In genomic region chr19:5804516-5805464, GRCh38 we compare ENCODE assay signal across 8 cellular contexts. TPM values are rescaled to one million over a fixed set of nuclear protein-coding genes. Genes with fewer than 3 reads are reported as not detected.
A peak's percentile ranks its signal among the peaks of the same experiment; 100 is the strongest.
DNase-seq lines count a peak whose midpoint lies in the region; ATAC-seq, FAIRE-seq and TF ChIP-seq lines count a peak whose summit lies in the region.

Gene NRTN (plus strand): TSS chr19:5805067. CDS start chr19:5824166, 19,099 bp downstream.

- peak within 1 kb of the TSS; percentile 48 for H3K27ac Mint-ChIP-seq in activated T-cell treated with anti-CD3 and anti-CD28 coated beads, Interleukin-2, amount 50 U/mL, for 72 hours

- peaks cover 29% of the 10 kb centered on the region for H3K27me3 Mint-ChIP-seq in activated T-cell treated with anti-CD3 and anti-CD28 coated beads, Interleukin-2, amount 50 U/mL, for 72 hours (ENCODE audit: low read depth)

- H3K4me2 ChIP-seq in skeletal muscle satellite cell (ENCODE audit: low read length), result peak within 1 kb of the TSS; percentile 84

- FAIRE-seq in D721Med (lab: Jason Lieb, UNC), result no peak

- H3K4me1 ChIP-seq in skeletal muscle satellite cell (ENCODE audit: control insufficient read depth, insufficient read depth, low read length), result peaks cover 6% of the 10 kb centered on the region

- intact Hi-C loops in cardiac septum (cut with DNase I), result loop anchor here (1.0 to 5.0 kb wide), 2 partner anchors 88 to 163 kb away; no protein-coding TSS in a partner anchor

- peak within 1 kb of the TSS; percentile 90 to 92 for H3K4me3 Mint-ChIP-seq in activated T-cell treated with anti-CD3 and anti-CD28 coated beads, Interleukin-2, amount 50 U/mL, for 72 hours

- peak within 1 kb of the TSS; percentile 61 for H3K4me3 ChIP-seq in skeletal muscle satellite cell (ENCODE audit: low read length)

- ATAC-seq in activated T-cell treated with anti-CD3 and anti-CD28 coated beads, Interleukin-2, amount 50 U/mL, for 72 hours (replicated peaks in 1 of 2), result peak; percentile 39 to 43
- ATAC-seq in GM18907 (IDR thresholded peaks at IDR 0.05; ENCODE audit: unreplicated experiment), result no peak

- no peaks in the 10 kb centered on the region for H3K9me3 ChIP-seq in skeletal muscle satellite cell (replicated peaks; ENCODE audit: low read length)

- DNase-seq in D721Med (ENCODE audit: insufficient read length, low spot score), result peak; percentile 74
- DNase-seq in NCI-H2196 (lab: John Stamatoyannopoulos, UW; ENCODE audit: unreplicated experiment), result peak; percentile 64
- DNase-seq in activated T-cell treated with anti-CD3 and anti-CD28 coated beads, Interleukin-2, amount 50 U/mL, for 72 hours, result peak; percentile 56 to 62
- no peak for DNase-seq in cardiac septum (ENCODE audit: low spot score)
- DNase-seq in cortex of kidney (lab: John Stamatoyannopoulos, UW), result no peak
- no peak for DNase-seq in NCI-H524 treated with DMSO at 0.1 percent for 48 hours (lab: John Stamatoyannopoulos, UW)

- H3K9me3 Mint-ChIP-seq in activated T-cell treated with anti-CD3 and anti-CD28 coated beads, Interleukin-2, amount 50 U/mL, for 72 hours, result no peaks in the 10 kb centered on the region

- TF ChIP-seq CTCF in D721Med (IDR thresholded peaks at IDR 0.05; ENCODE audit: insufficient read depth, missing control alignments), result no peak

- H3K36me3 Mint-ChIP-seq in activated T-cell treated with anti-CD3 and anti-CD28 coated beads, Interleukin-2, amount 50 U/mL, for 72 hours (ENCODE audit: insufficient read depth in 2 of 2), result no peaks in the 10 kb centered on the region

- H3K9ac ChIP-seq in skeletal muscle satellite cell (ENCODE audit: low read depth, low read length), result no peak within 1 kb of the TSS

- no peaks in the 10 kb centered on the region for H3K36me3 ChIP-seq in skeletal muscle satellite cell (ENCODE audit: insufficient read depth, low read length)

- H3K27me3 ChIP-seq in skeletal muscle satellite cell (ENCODE audit: control insufficient read depth, insufficient read depth, low read length), result peaks cover 52% of the 10 kb centered on the region

- peaks cover 27% of the 10 kb centered on the region for H3K4me1 Mint-ChIP-seq in activated T-cell treated with anti-CD3 and anti-CD28 coated beads, Interleukin-2, amount 50 U/mL, for 72 hours (ENCODE audit: low read depth)

RNA-seq across cellular contexts. Expression of gene NRTN, which starts in this region (rescaled TPM):
- 1 to 10 TPM; 2.7 to 3.7 TPM for total RNA-seq in activated T-cell treated with anti-CD3 and anti-CD28 coated beads, Interleukin-2, amount 50 U/mL, for 72 hours
- total RNA-seq in cardiac septum, result 23.6 TPM
- not detected in 2 replicates for total RNA-seq in skeletal muscle satellite cell (2012; rRNA removed)

Comparison
In these comparisons a context has a peak if more than half of its experiments do, and no peak if none do; other contexts are left out.
1. DNase-seq: peak in D721Med (single experiment), NCI-H2196 (single experiment) and activated T-cell treated with anti-CD3 and anti-CD28 coated beads, Interleukin-2, amount 50 U/mL, for 72 hours (2 of 2); none in cardiac septum (single experiment), cortex of kidney (single experiment) and NCI-H524 treated with DMSO at 0.1 percent for 48 hours (single experiment).